Comparison of ENCODE assay signal across 21 cellular contexts in genomic region chr12:16220120-16220519, GRCh38. TPM values are rescaled to one million over a fixed set of nuclear protein-coding genes. Genes with fewer than 3 reads are reported as not detected.
"Had no signal": no experiment of that assay in that cellular context is flagged by ENCODE, and none has a peak within 500 bp of the region (broad histone marks: within the 10 kb centered on the region; RNA-seq: fewer than 3 reads in every experiment).

No MANE protein-coding gene starts in this region.

- H3K4me1 Mint-ChIP-seq: T-cell had no signal

- ATAC-seq: T-cell had no signal

- DNase-seq: IMR-90, MM.1S, NCI-H1092 treated with DMSO at 0.1 percent for 48 hours, NCI-H1436, NCI-H1694 treated with DMSO at 0.1 percent for 48 hours, NCI-H1930, NCI-H2081, NCI-H2107, NCI-H2227 treated with DMSO at 0.1 percent for 48 hours, NCI-H524, NCI-H526 treated with DMSO at 0.1 percent for 48 hours, NCI-H748 treated with DMSO at 0.1 percent for 48 hours, Right ventricle myocardium superior, RPMI8226, SIG-M5, SW 1271, T-cell had no signal

- H3K27me3 Mint-ChIP-seq: T-cell had no signal

- H3K27ac Mint-ChIP-seq: T-cell had no signal

- H3K36me3 Mint-ChIP-seq: T-cell had no signal

- H3K4me3 Mint-ChIP-seq: T-cell had no signal

RNA-seq across cellular contexts. Expression of gene SLC15A5, which starts 57.4 kb away (rescaled TPM):
- total RNA-seq: HepG2, HT1080, IMR-90, M059J, Right ventricle myocardium superior, SJSA1, T-cell had no signal
